Comparison of ENCODE assay signal across 11 cellular contexts in genomic region chr1:55580845-55581332, GRCh38.
DNase-seq lines count a peak whose midpoint lies in the region; ATAC-seq and TF ChIP-seq lines count a peak whose summit lies in the region.
"Had no signal": no experiment of that assay in that cellular context is flagged by ENCODE, and none has a peak within 500 bp of the region (broad histone marks: within the 10 kb centered on the region; RNA-seq: fewer than 3 reads in every experiment).

No MANE protein-coding gene starts in this region.

- 93% methylated on average over 2 of the region's 3 CpGs; no CpG with 5 or more reads in 1 of the 2 experiments for WGBS in mesodermal cell (ENCODE audit: insufficient coverage in 2 of 2), 2 experiments

- intact Hi-C loops in uterus (cut with DNase I; ENCODE audit: low total_unique reads): no loop called here

- no peaks in the 10 kb centered on the region for H3K27me3 ChIP-seq in uterus

- TF ChIP-seq POLR2A in uterus (IDR thresholded peaks at IDR 0.05): no peak

- H3K4me3 ChIP-seq in mesodermal cell (ENCODE audit: extremely low read depth, insufficient read depth, low read length, poor library complexity, severe bottlenecking) (no peak overlapping the region), uterus (no peak overlapping the region)

- TF ChIP-seq CTCF in uterus (IDR thresholded peaks at IDR 0.05): no peak

- H3K9me3 ChIP-seq in mesodermal cell (ENCODE audit: control insufficient read depth, low read length): no peaks in the 10 kb centered on the region
- no peaks in the 10 kb centered on the region for H3K9me3 ChIP-seq in uterus

- ATAC-seq in esophagus mucosa (peak; percentile 88), HG03442 (IDR thresholded peaks at IDR 0.05; ENCODE audit: unreplicated experiment) (no peak)

- DNase-seq in DMS53 (lab: John Stamatoyannopoulos, UW) (peak; percentile 24), DMS53 treated with DMSO at 0.1 percent for 48 hours (lab: John Stamatoyannopoulos, UW; ENCODE audit: unreplicated experiment) (no peak), uterus (peak in 1 of 2 donors; percentile 77), NCI-H2029 (lab: John Stamatoyannopoulos, UW) (no peak), H4 (ENCODE audit: low spot score) (no peak)
- DNase-seq: NCI-H524 treated with DMSO at 0.1 percent for 48 hours; stimulated activated naive CD4-positive, alpha-beta T cell had no signal

- H3K36me3 ChIP-seq in mesodermal cell (ENCODE audit: control insufficient read depth, insufficient read depth, low read length) (no peaks in the 10 kb centered on the region), uterus (no peaks in the 10 kb centered on the region)

- H3K4me1 ChIP-seq in mesodermal cell (ENCODE audit: control insufficient read depth, insufficient read depth, low read length, poor library complexity, severe bottlenecking): peaks cover 22% of the 10 kb centered on the region
- H3K4me1 ChIP-seq in uterus: peaks cover 0 to 7% of the 10 kb centered on the region in 2 donors

- H3K27ac ChIP-seq in mesodermal cell (ENCODE audit: low read depth, low read length, severe bottlenecking) (peak overlapping the region; percentile 79), uterus (peak overlapping the region; percentile 81 to 83)
- H3K27ac ChIP-seq: 22Rv1 had no signal
